Comparison of ENCODE assay signal across 8 cellular contexts in genomic region chr14:71372411-71372838, GRCh38. TPM values are rescaled to one million over a fixed set of nuclear protein-coding genes. Genes with fewer than 3 reads are reported as not detected.
DNase-seq lines count a peak whose midpoint lies in the region; ATAC-seq and TF ChIP-seq lines count a peak whose summit lies in the region.

No MANE protein-coding gene starts in this region.

- POLR2A ChIA-PET in activated naive CD8-positive, alpha-beta T cell treated with anti-CD3 and anti-CD28 coated beads, Interleukin-2, amount 10 ng/mL, durations not matched to agents 7 days and 5 days (lab: Charles Lee): no interaction called here

- no peaks in the 10 kb centered on the region for H3K9me3 Mint-ChIP-seq in natural killer cell treated with Interleukin-12 subunit alpha and Interleukin-12 subunit beta and Interleukin-15 and Interleukin-18, amount 100 ng/mL, for 72 hours
- H3K9me3 Mint-ChIP-seq in natural killer cell: no peaks in the 10 kb centered on the region
- peaks cover 5% of the 10 kb centered on the region for H3K9me3 Mint-ChIP-seq in activated naive CD8-positive, alpha-beta T cell treated with anti-CD3 and anti-CD28 coated beads, Interleukin-2, amount 10 ng/mL, durations not matched to agents 7 days and 5 days
- peaks cover 40% of the 10 kb centered on the region for H3K9me3 Mint-ChIP-seq in nephron progenitor cell

- peak overlapping the region; percentile 84 for H3K4me3 Mint-ChIP-seq in natural killer cell treated with Interleukin-12 subunit alpha and Interleukin-12 subunit beta and Interleukin-15 and Interleukin-18, amount 100 ng/mL, for 72 hours
- H3K4me3 Mint-ChIP-seq in natural killer cell (no peak overlapping the region), nephron progenitor cell (no peak overlapping the region)
- no peak overlapping the region for H3K4me3 Mint-ChIP-seq in activated naive CD8-positive, alpha-beta T cell treated with anti-CD3 and anti-CD28 coated beads, Interleukin-2, amount 10 ng/mL, durations not matched to agents 7 days and 5 days

- TF ChIP-seq CTCF in natural killer cell (IDR thresholded peaks at IDR 0.05): no peak
- TF ChIP-seq CTCF in GM10266 (IDR thresholded peaks at IDR 0.05; ENCODE audit: control insufficient read depth, insufficient read depth, low read depth, missing control alignments): no peak
- TF ChIP-seq CTCF in nephron progenitor cell (IDR thresholded peaks at IDR 0.05): no peak

- ATAC-seq in natural killer cell treated with Interleukin-12 subunit alpha and Interleukin-12 subunit beta and Interleukin-15 and Interleukin-18, amount 100 ng/mL, for 72 hours: peak; percentile 6 to 43
- ATAC-seq in natural killer cell: no peak
- no peak for ATAC-seq in activated naive CD8-positive, alpha-beta T cell treated with anti-CD3 and anti-CD28 coated beads, Interleukin-2, amount 10 ng/mL, durations not matched to agents 7 days and 5 days (ENCODE audit: low read depth)
- ATAC-seq in GM21528 (IDR thresholded peaks at IDR 0.05; ENCODE audit: low FRiP score, unreplicated experiment): no peak

- peak overlapping the region; percentile 88 to 93 for H3K27ac Mint-ChIP-seq in natural killer cell treated with Interleukin-12 subunit alpha and Interleukin-12 subunit beta and Interleukin-15 and Interleukin-18, amount 100 ng/mL, for 72 hours
- peak overlapping the region in 1 of 2 donors; percentile 47 for H3K27ac Mint-ChIP-seq in natural killer cell
- peak overlapping the region; percentile 33 for H3K27ac Mint-ChIP-seq in activated naive CD8-positive, alpha-beta T cell treated with anti-CD3 and anti-CD28 coated beads, Interleukin-2, amount 10 ng/mL, durations not matched to agents 7 days and 5 days
- H3K27ac Mint-ChIP-seq in nephron progenitor cell: no peak overlapping the region

- H3K27me3 Mint-ChIP-seq in natural killer cell treated with Interleukin-12 subunit alpha and Interleukin-12 subunit beta and Interleukin-15 and Interleukin-18, amount 100 ng/mL, for 72 hours: no peaks in the 10 kb centered on the region
- no peaks in the 10 kb centered on the region for H3K27me3 Mint-ChIP-seq in natural killer cell (ENCODE audit: low read depth in 2 of 2)
- no peaks in the 10 kb centered on the region for H3K27me3 Mint-ChIP-seq in activated naive CD8-positive, alpha-beta T cell treated with anti-CD3 and anti-CD28 coated beads, Interleukin-2, amount 10 ng/mL, durations not matched to agents 7 days and 5 days
- H3K27me3 Mint-ChIP-seq in nephron progenitor cell (ENCODE audit: low read depth, poor library complexity): no peaks in the 10 kb centered on the region

- no peak for DNase-seq in natural killer cell treated with Interleukin-12 subunit alpha and Interleukin-12 subunit beta and Interleukin-15 and Interleukin-18, amount 100 ng/mL, for 72 hours (ENCODE audit: low spot score)
- no peak for DNase-seq in natural killer cell
- no peak for DNase-seq in activated naive CD8-positive, alpha-beta T cell treated with anti-CD3 and anti-CD28 coated beads, Interleukin-2, amount 10 ng/mL, durations not matched to agents 7 days and 5 days
- peak; percentile 22 for DNase-seq in kidney glomerular epithelial cell (lab: John Stamatoyannopoulos, UW)
- DNase-seq in GM10266 (ENCODE audit: extremely low spot score): no peak
- no peak for DNase-seq in DMS153 (lab: John Stamatoyannopoulos, UW)
- no peak for DNase-seq in nephron progenitor cell

- H3K36me3 Mint-ChIP-seq in natural killer cell treated with Interleukin-12 subunit alpha and Interleukin-12 subunit beta and Interleukin-15 and Interleukin-18, amount 100 ng/mL, for 72 hours: peaks cover 7% of the 10 kb centered on the region
- H3K36me3 Mint-ChIP-seq in natural killer cell (no peaks in the 10 kb centered on the region), nephron progenitor cell (ENCODE audit: low read depth) (peaks cover 40% of the 10 kb centered on the region)
- H3K36me3 Mint-ChIP-seq in activated naive CD8-positive, alpha-beta T cell treated with anti-CD3 and anti-CD28 coated beads, Interleukin-2, amount 10 ng/mL, durations not matched to agents 7 days and 5 days: peaks cover 17% of the 10 kb centered on the region

- intact Hi-C loops in natural killer cell (cut with micrococcal nuclease): no loop called here

- peaks cover 21 to 34% of the 10 kb centered on the region in 2 donors for H3K4me1 Mint-ChIP-seq in natural killer cell treated with Interleukin-12 subunit alpha and Interleukin-12 subunit beta and Interleukin-15 and Interleukin-18, amount 100 ng/mL, for 72 hours (ENCODE audit: low read depth in 2 of 2)
- peaks cover 15 to 21% of the 10 kb centered on the region in 2 donors for H3K4me1 Mint-ChIP-seq in natural killer cell
- peaks cover 21% of the 10 kb centered on the region for H3K4me1 Mint-ChIP-seq in activated naive CD8-positive, alpha-beta T cell treated with anti-CD3 and anti-CD28 coated beads, Interleukin-2, amount 10 ng/mL, durations not matched to agents 7 days and 5 days
- peaks cover 5% of the 10 kb centered on the region for H3K4me1 Mint-ChIP-seq in nephron progenitor cell

RNA-seq across cellular contexts. Expression of gene SIPA1L1, which starts 52.1 kb away (rescaled TPM):
- total RNA-seq in natural killer cell treated with Interleukin-12 subunit alpha and Interleukin-12 subunit beta and Interleukin-15 and Interleukin-18, amount 100 ng/mL, for 72 hours: 10 to 100 TPM; 54.6 to 69.5 TPM
- 10 to 100 TPM; 43.6 to 61.7 (median 45.3) TPM for total RNA-seq in natural killer cell
- total RNA-seq in activated naive CD8-positive, alpha-beta T cell treated with anti-CD3 and anti-CD28 coated beads, Interleukin-2, amount 10 ng/mL, durations not matched to agents 7 days and 5 days: 10 to 100 TPM; 45.8 to 48.7 TPM

Comparison
In these comparisons a context has a peak if more than half of its experiments do, and no peak if none do; other contexts are left out.
1. ATAC-seq: peak in natural killer cell treated with Interleukin-12 subunit alpha and Interleukin-12 subunit beta and Interleukin-15 and Interleukin-18, amount 100 ng/mL, for 72 hours (2 of 2); none in natural killer cell (0 of 3), activated naive CD8-positive, alpha-beta T cell treated with anti-CD3 and anti-CD28 coated beads, Interleukin-2, amount 10 ng/mL, durations not matched to agents 7 days and 5 days (single experiment) and GM21528 (single experiment).